1 cellular context compared by ENCODE assay signal in the genomic region with DNA sequence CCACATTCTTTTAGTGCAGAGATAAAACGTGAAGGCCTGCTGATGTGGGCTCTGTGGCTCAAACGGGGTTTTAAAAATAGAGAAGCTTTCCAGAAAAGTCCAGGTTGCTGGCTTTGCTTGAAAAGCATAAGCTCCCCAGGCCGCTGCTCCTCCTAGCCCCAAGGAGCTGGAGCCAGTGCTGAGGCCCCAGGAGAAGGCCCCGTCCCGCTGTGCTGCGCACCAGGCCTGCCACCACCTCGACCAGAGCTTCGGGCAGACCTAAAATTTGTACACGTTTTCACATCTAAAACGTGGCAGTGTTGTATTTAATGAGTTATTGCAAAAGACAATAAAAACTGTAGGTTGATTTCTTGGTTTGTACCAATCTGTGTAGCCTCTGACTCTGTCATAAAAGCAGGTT.
A peak's percentile ranks its signal among the peaks of the same experiment; 100 is the strongest.
TF ChIP-seq lines count a peak whose summit lies in the region.

No MANE protein-coding gene starts in this region.

TF ChIP-seq in HepG2, 621 proteins besides CTCF, POLR2A, EP300 and RAD21:
- TF ChIP-seq CREM (IDR thresholded peaks at IDR 0.05), result no peak
- no peak for TF ChIP-seq CREM (CRISPR knock-in tag; IDR thresholded peaks at IDR 0.05)
- peak; percentile 19; the same call in 1 of the 2 replicates for TF ChIP-seq ZNF687 (CRISPR knock-in tag; IDR thresholded peaks at IDR 0.05)
